ENCODE assay signal across 23 cellular contexts in the genomic region with DNA sequence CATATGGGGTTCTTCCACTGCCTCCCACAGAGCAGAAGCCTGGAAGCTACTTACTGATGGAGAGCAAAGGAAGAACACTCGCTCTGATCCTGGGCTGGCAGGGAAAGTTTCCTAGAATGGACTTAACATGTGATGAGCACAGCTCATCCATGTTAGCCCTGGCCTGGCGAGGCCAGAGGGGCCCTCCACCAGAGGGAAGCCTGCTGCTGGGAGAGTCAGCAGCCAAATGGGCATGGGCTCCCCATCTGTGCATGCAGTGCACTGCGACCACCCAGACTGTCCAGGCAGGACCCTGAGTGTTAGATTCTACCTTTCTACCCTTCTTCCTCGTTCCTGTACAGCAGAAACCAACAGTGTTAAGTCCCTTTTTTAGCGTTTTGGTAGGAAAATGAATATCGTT. TPM values are rescaled to one million over a fixed set of nuclear protein-coding genes. Genes with fewer than 3 reads are reported as not detected.
DNase-seq lines count a peak whose midpoint lies in the region; ATAC-seq and TF ChIP-seq lines count a peak whose summit lies in the region.
"Had no signal": no experiment of that assay in that cellular context is flagged by ENCODE, and none has a peak within 500 bp of the region (broad histone marks: within the 10 kb centered on the region; RNA-seq: fewer than 3 reads in every experiment).

No MANE protein-coding gene starts in this region.

- WGBS in IMR-90 (ENCODE audit: extremely low coverage in 2 of 2, insufficient read length in 1 of 2), 2 experiments: 83% methylated on average over 1 of the region's 6 CpGs; no CpG with 5 or more reads in 1 of the 2 experiments

- H3K4me1 Mint-ChIP-seq in activated T-cell treated with anti-CD3 and anti-CD28 coated beads, Interleukin-2, amount 50 U/mL, for 24 hours (ENCODE audit: low read depth): peaks cover 2% of the 10 kb centered on the region
- H3K4me1 Mint-ChIP-seq in effector memory CD8-positive, alpha-beta T cell (ENCODE audit: low read depth in 2 of 2): peaks cover 7% of the 10 kb centered on the region in 2 donors
- peaks cover 6% of the 10 kb centered on the region for H3K4me1 Mint-ChIP-seq in stimulated activated effector memory CD8-positive, alpha-beta T cell treated with anti-CD3 and anti-CD28 coated beads, Interleukin-12 subunit alpha, Interleukin-12 subunit beta, amount 100 ng/mL, for 72 hours
- H3K4me1 Mint-ChIP-seq: CD14-positive monocyte, H9 had no signal

- H2BK120ac ChIP-seq in IMR-90 (ENCODE audit: low read depth, low read length): no peak overlapping the region

- H2BK5ac ChIP-seq in IMR-90 (ENCODE audit: low read depth, low read length, poor library complexity, severe bottlenecking): no peak overlapping the region

- no peak overlapping the region; the same call in 1 of the 2 replicates for H2AK5ac ChIP-seq in IMR-90 (ENCODE audit: low read depth, low read length)

- no peak overlapping the region for H2BK15ac ChIP-seq in IMR-90 (ENCODE audit: low read depth, low read length)

- H3K27ac Mint-ChIP-seq in activated T-cell treated with anti-CD3 and anti-CD28 coated beads, Interleukin-2, amount 50 U/mL, for 24 hours: peak overlapping the region; percentile 22
- peak overlapping the region; percentile 3 to 65 for H3K27ac Mint-ChIP-seq in effector memory CD8-positive, alpha-beta T cell
- H3K27ac Mint-ChIP-seq in stimulated activated effector memory CD8-positive, alpha-beta T cell treated with anti-CD3 and anti-CD28 coated beads, Interleukin-12 subunit alpha, Interleukin-12 subunit beta, amount 100 ng/mL, for 72 hours: peak overlapping the region; percentile 32
- H3K27ac Mint-ChIP-seq: H9 had no signal

- H3K27me3 ChIP-seq in IMR-90 (ENCODE audit: control insufficient read depth, insufficient read depth, low read length): no peaks in the 10 kb centered on the region
- H3K27me3 ChIP-seq: BE2C, MG63, Peyer's patch had no signal

- peak; percentile 2; the same call in 1 of the 2 replicates for TF ChIP-seq POLR2A in IMR-90 (IDR thresholded peaks at IDR 0.05; ENCODE audit: low read depth, low read length)

- no peak overlapping the region for H3K27ac ChIP-seq in IMR-90 (ENCODE audit: insufficient read depth, low read length)
- H3K27ac ChIP-seq: 22Rv1, GM23248, Peyer's patch had no signal

- no peak for DNase-seq in activated T-cell treated with anti-CD3 and anti-CD28 coated beads, Interleukin-2, amount 50 U/mL, for 24 hours
- DNase-seq in activated T-cell treated with anti-CD3 and anti-CD28 coated beads, Interleukin-2, amount 50 U/mL, for 1 hour: no peak
- no peak for DNase-seq in IMR-90
- DNase-seq in effector memory CD8-positive, alpha-beta T cell: no peak
- no peak for DNase-seq in stimulated activated effector memory CD8-positive, alpha-beta T cell treated with anti-CD3 and anti-CD28 coated beads, Interleukin-12 subunit alpha, Interleukin-12 subunit beta, amount 100 ng/mL, for 72 hours (ENCODE audit: low spot score in 2 of 2)
- no peak for DNase-seq in NCI-H748 treated with DMSO at 0.1 percent for 48 hours (lab: John Stamatoyannopoulos, UW)
- DNase-seq in iPS-NIHi11 (ENCODE audit: low spot score): no peak
- DNase-seq: ACHN, BE2C, GM23248, H9, KG1, MG63, NCI-H1105 treated with DMSO at 0.1 percent for 48 hours, NCI-H146, NCI-H1930, NCI-H446, NCI-H524 treated with DMSO at 0.1 percent for 48 hours, SHP77 treated with DMSO at 0.1 percent for 48 hours had no signal

- H4K91ac ChIP-seq in IMR-90 (ENCODE audit: insufficient read depth, low read depth, low read length): no peak overlapping the region

- H4K5ac ChIP-seq in IMR-90 (ENCODE audit: low read depth, low read length): no peak overlapping the region

- intact Hi-C loops in IMR-90 (cut with micrococcal nuclease): no loop called here

- dilution Hi-C loops in IMR-90 (cut with HindIII; ENCODE audit: low sequenced_read_pairs, unreplicated experiment): no loop called here

- H3K4me3 ChIP-seq in IMR-90 (ENCODE audit: insufficient read depth, low read depth, low read length): no peak overlapping the region
- H3K4me3 ChIP-seq: GM23248, MG63, Peyer's patch had no signal

- no peaks in the 10 kb centered on the region for H3K27me3 Mint-ChIP-seq in activated T-cell treated with anti-CD3 and anti-CD28 coated beads, Interleukin-2, amount 50 U/mL, for 24 hours
- H3K27me3 Mint-ChIP-seq in effector memory CD8-positive, alpha-beta T cell: no peaks in the 10 kb centered on the region

- H3K79me1 ChIP-seq in IMR-90 (ENCODE audit: low read depth in 1 of 2, low read length in 2 of 2): peaks cover 53 to 68% of the 10 kb centered on the region in 2 experiments

- no peak overlapping the region for H3K4ac ChIP-seq in IMR-90 (ENCODE audit: low read depth, low read length)

- in situ Hi-C loops in IMR-90 (cut with MboI; ENCODE audit: low sequenced_read_pairs): loop anchor here (25.0 kb wide), 1 partner anchor 611 kb away; no protein-coding TSS in a partner anchor

- POLR2A ChIA-PET in IMR-90 (lab: Charles Lee; ENCODE audit: unreplicated experiment): no interaction called here

- H3K4me1 ChIP-seq in IMR-90 (ENCODE audit: control insufficient read depth, insufficient read depth, low read length): no peaks in the 10 kb centered on the region
- H3K4me1 ChIP-seq: BE2C, Peyer's patch had no signal

- no peaks in the 10 kb centered on the region for H3K9me1 ChIP-seq in IMR-90 (ENCODE audit: insufficient read depth, low read length)

- no peak overlapping the region for H3K23ac ChIP-seq in IMR-90 (ENCODE audit: low read depth, low read length)

- no peak overlapping the region for H3K14ac ChIP-seq in IMR-90 (replicated peaks; ENCODE audit: low read depth, low read length)

- no peak overlapping the region for H4K8ac ChIP-seq in IMR-90 (ENCODE audit: low read depth in 2 of 2, low read length in 2 of 2)

- TF ChIP-seq CTCF in IMR-90 (conservative IDR thresholded peaks at IDR 0.05; ENCODE audit: low read depth, low read length): no peak

- no peak overlapping the region for H2BK20ac ChIP-seq in IMR-90 (ENCODE audit: low read depth, low read length)

- no peaks in the 10 kb centered on the region for H3K9me3 ChIP-seq in IMR-90 (ENCODE audit: control insufficient read depth, insufficient read depth, low read length)
- H3K9me3 ChIP-seq: BE2C, MG63, Peyer's patch had no signal

- no peak for TF ChIP-seq RAD21 in IMR-90 (IDR thresholded peaks at IDR 0.05; ENCODE audit: low read length)

- CTCF ChIA-PET in IMR-90 (lab: Yijun Ruan, JAX): no interaction called here

- H2AK9ac ChIP-seq in IMR-90 (replicated peaks; ENCODE audit: low read depth, low read length, poor library complexity): no peak overlapping the region

- H3K4me2 ChIP-seq in IMR-90 (ENCODE audit: low read depth, low read length): no peak overlapping the region

- no peak for ATAC-seq in IMR-90 (ENCODE audit: low read depth)
- ATAC-seq in effector memory CD8-positive, alpha-beta T cell (replicated peaks): no peak
- ATAC-seq in stimulated activated effector memory CD8-positive, alpha-beta T cell treated with anti-CD3 and anti-CD28 coated beads, Interleukin-12 subunit alpha, Interleukin-12 subunit beta, amount 100 ng/mL, for 72 hours: no peak

- H3K18ac ChIP-seq in IMR-90 (ENCODE audit: low read depth, low read length): no peak overlapping the region

- BruUV-seq in IMR-90 (replicated peaks; lab: Mats Ljungman, UMichigan): no TSS peak

- H3K56ac ChIP-seq in IMR-90 (ENCODE audit: extremely low read depth, insufficient read depth, low read length): no peak overlapping the region

- peak overlapping the region; percentile 43 for H2AFZ ChIP-seq in IMR-90 (replicated peaks; ENCODE audit: low read length, poor library complexity)
- H2AFZ ChIP-seq: GM23248 had no signal

- H3K9me3 Mint-ChIP-seq in activated T-cell treated with anti-CD3 and anti-CD28 coated beads, Interleukin-2, amount 50 U/mL, for 24 hours: no peaks in the 10 kb centered on the region
- H3K9me3 Mint-ChIP-seq in effector memory CD8-positive, alpha-beta T cell: no peaks in the 10 kb centered on the region
- no peaks in the 10 kb centered on the region for H3K9me3 Mint-ChIP-seq in stimulated activated effector memory CD8-positive, alpha-beta T cell treated with anti-CD3 and anti-CD28 coated beads, Interleukin-12 subunit alpha, Interleukin-12 subunit beta, amount 100 ng/mL, for 72 hours
- H3K9me3 Mint-ChIP-seq: CD14-positive monocyte, H9 had no signal

- H3K9ac ChIP-seq in IMR-90 (ENCODE audit: low read depth, low read length): no peak overlapping the region
- H3K9ac ChIP-seq: GM23248 had no signal

- H3K36me3 ChIP-seq in IMR-90 (ENCODE audit: control insufficient read depth, insufficient read depth, low read length): peaks cover 83% of the 10 kb centered on the region

- peaks cover 19% of the 10 kb centered on the region for H4K20me1 ChIP-seq in IMR-90 (ENCODE audit: insufficient read depth, low read length)

- no peak overlapping the region for H3K4me3 Mint-ChIP-seq in activated T-cell treated with anti-CD3 and anti-CD28 coated beads, Interleukin-2, amount 50 U/mL, for 24 hours
- no peak overlapping the region for H3K4me3 Mint-ChIP-seq in effector memory CD8-positive, alpha-beta T cell
- no peak overlapping the region for H3K4me3 Mint-ChIP-seq in stimulated activated effector memory CD8-positive, alpha-beta T cell treated with anti-CD3 and anti-CD28 coated beads, Interleukin-12 subunit alpha, Interleukin-12 subunit beta, amount 100 ng/mL, for 72 hours
- H3K4me3 Mint-ChIP-seq: CD14-positive monocyte, H9 had no signal

- H3K36me3 Mint-ChIP-seq in activated T-cell treated with anti-CD3 and anti-CD28 coated beads, Interleukin-2, amount 50 U/mL, for 24 hours (ENCODE audit: low read depth): peaks cover 98% of the 10 kb centered on the region
- H3K36me3 Mint-ChIP-seq in effector memory CD8-positive, alpha-beta T cell (ENCODE audit: insufficient read depth): peaks cover 99% of the 10 kb centered on the region
- peaks cover 100% of the 10 kb centered on the region for H3K36me3 Mint-ChIP-seq in stimulated activated effector memory CD8-positive, alpha-beta T cell treated with anti-CD3 and anti-CD28 coated beads, Interleukin-12 subunit alpha, Interleukin-12 subunit beta, amount 100 ng/mL, for 72 hours

TF ChIP-seq in IMR-90, 13 proteins besides CTCF, POLR2A, EP300 and RAD21 (continues in another document):
- no peak for TF ChIP-seq FOS (IDR thresholded peaks at IDR 0.05; ENCODE audit: low read depth, low read length)

RNA-seq across cellular contexts. Expression of gene HNRNPUL1, which starts 8.9 kb away (rescaled TPM):
- total RNA-seq in IMR-90 (2012; rRNA removed): 50.7 and 56.1 TPM in 2 replicates
- polyA plus RNA-seq in IMR-90 (2012; rRNA removed): 67.3 and 68.1 TPM in 2 replicates
- 51.7 and 53.7 TPM in 2 replicates for polyA plus RNA-seq in IMR-90 (2012; cell fraction: cytosol; rRNA removed)
- polyA plus RNA-seq in IMR-90 (2012; cell fraction: nucleus; rRNA removed; ENCODE audit: low replicate concordance): 65.4 and 102 TPM in 2 replicates

RNA-seq across cellular contexts. Expression of gene CCDC97, which starts 36.9 kb away (rescaled TPM):
- 4.1 and 5.8 TPM in 2 replicates for total RNA-seq in IMR-90 (2012; rRNA removed)
- polyA plus RNA-seq in IMR-90 (2012; rRNA removed): 11.0 and 11.9 TPM in 2 replicates
- 8.9 and 11.5 TPM in 2 replicates for polyA plus RNA-seq in IMR-90 (2012; cell fraction: cytosol; rRNA removed)
- polyA plus RNA-seq in IMR-90 (2012; cell fraction: nucleus; rRNA removed; ENCODE audit: low replicate concordance): 14.3 and 15.7 TPM in 2 replicates

RNA-seq across cellular contexts. Expression of gene AXL, which starts 54.1 kb away (rescaled TPM):
- total RNA-seq in IMR-90 (2012; rRNA removed): 444 and 466 TPM in 2 replicates
- polyA plus RNA-seq in IMR-90 (2012; rRNA removed): 212 and 235 TPM in 2 replicates
- 163 and 168 TPM in 2 replicates for polyA plus RNA-seq in IMR-90 (2012; cell fraction: cytosol; rRNA removed)
- 125 and 184 TPM in 2 replicates for polyA plus RNA-seq in IMR-90 (2012; cell fraction: nucleus; rRNA removed; ENCODE audit: low replicate concordance)
- total RNA-seq: OCI-LY7 had no signal
